ENCODE assay signal across 13 cellular contexts in the genomic region with DNA sequence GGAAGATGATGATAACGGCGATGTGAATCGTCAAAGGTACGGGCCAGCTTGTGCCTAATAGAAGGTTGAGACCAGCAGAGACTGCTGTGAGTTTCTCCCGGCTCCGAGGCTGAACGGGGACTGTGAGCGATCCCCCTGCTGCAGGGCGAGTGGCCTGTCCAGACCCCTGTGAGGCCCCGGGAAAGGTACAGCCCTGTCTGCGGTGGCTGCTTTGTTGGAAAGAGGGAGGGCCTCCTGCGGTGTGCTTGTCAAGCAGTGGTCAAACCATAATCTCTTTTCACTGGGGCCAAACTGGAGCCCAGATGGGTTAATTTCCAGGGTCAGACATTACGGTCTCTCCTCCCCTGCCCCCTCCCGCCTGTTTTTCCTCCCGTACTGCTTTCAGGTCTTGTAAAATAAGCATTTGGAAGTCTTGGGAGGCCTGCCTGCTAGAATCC. TPM values are rescaled to one million over a fixed set of nuclear protein-coding genes. Genes with fewer than 3 reads are reported as not detected.
A peak's percentile ranks its signal among the peaks of the same experiment; 100 is the strongest.
DNase-seq lines count a peak whose midpoint lies in the region; ATAC-seq and TF ChIP-seq lines count a peak whose summit lies in the region.
"Had no signal": no experiment of that assay in that cellular context is flagged by ENCODE, and none has a peak within 500 bp of the region (broad histone marks: within the 10 kb centered on the region; RNA-seq: fewer than 3 reads in every experiment).

No MANE protein-coding gene starts in this region.

- intact Hi-C loops in colonic mucosa (cut with DNase I) (loop anchor here (10.0 kb wide), 1 partner anchor 138 kb away; no protein-coding TSS in a partner anchor), lower lobe of right lung (cut with DNase I) (no loop called here), lower leg skin (cut with DNase I; ENCODE audit: low total_unique reads) (no loop called here), mucosa of descending colon (cut with DNase I, micrococcal nuclease) (loop anchor here in 1 of 2 donors (10.0 kb wide), 1 partner anchor 138 kb away; no protein-coding TSS in a partner anchor)

- TF ChIP-seq POLR2A in lower leg skin (IDR thresholded peaks at IDR 0.05) = no peak

- H3K9me3 Mint-ChIP-seq in type B pancreatic cell = no peaks in the 10 kb centered on the region

- H3K4me3 Mint-ChIP-seq in type B pancreatic cell = no peak overlapping the region
- H3K4me3 Mint-ChIP-seq: T-helper 17 cell had no signal

- H3K27ac Mint-ChIP-seq in type B pancreatic cell = no peak overlapping the region
- H3K27ac Mint-ChIP-seq: T-helper 17 cell had no signal

- H3K4me3 ChIP-seq in colonic mucosa (peak overlapping the region; percentile 17), lower lobe of right lung (peak overlapping the region; percentile 83), lower leg skin (ENCODE audit: low read depth, poor library complexity, severe bottlenecking) (no peak overlapping the region), mucosa of descending colon (no peak overlapping the region)

- H3K27ac ChIP-seq in colonic mucosa (peak overlapping the region; percentile 33), lower lobe of right lung (no peak overlapping the region)
- H3K27ac ChIP-seq: 22Rv1, HL-60 had no signal

- 43 to 61% methylated on average over 15 of the region's 15 CpGs for WGBS in lower leg skin, 2 donors

- H3K4me1 Mint-ChIP-seq in type B pancreatic cell (ENCODE audit: unreplicated experiment) = peaks cover 32% of the 10 kb centered on the region

- peak overlapping the region; percentile 56 to 61 for H3K9ac ChIP-seq in colonic mucosa (ENCODE audit: low read depth in 2 of 2, low read length in 2 of 2)

- H3K27me3 Mint-ChIP-seq in type B pancreatic cell = peaks cover 9% of the 10 kb centered on the region

- H3K4me1 ChIP-seq in colonic mucosa = peaks cover 8% of the 10 kb centered on the region
- H3K4me1 ChIP-seq in lower lobe of right lung = peaks cover 43% of the 10 kb centered on the region
- peaks cover 17% of the 10 kb centered on the region for H3K4me1 ChIP-seq in mucosa of descending colon (ENCODE audit: low read depth)

- TF ChIP-seq CTCF in colonic mucosa (IDR thresholded peaks at IDR 0.05) = no peak
- no peak for TF ChIP-seq CTCF in lower lobe of right lung (IDR thresholded peaks at IDR 0.05)
- no peak for TF ChIP-seq CTCF in type B pancreatic cell (conservative IDR thresholded peaks at IDR 0.05)
- no peak for TF ChIP-seq CTCF in lower leg skin (IDR thresholded peaks at IDR 0.05)
- TF ChIP-seq CTCF in mucosa of descending colon (IDR thresholded peaks at IDR 0.05) = no peak

- H3K36me3 Mint-ChIP-seq in type B pancreatic cell = peaks cover 8% of the 10 kb centered on the region

- DNase-seq in DMS 273 (lab: John Stamatoyannopoulos, UW; ENCODE audit: unreplicated experiment) (peak; percentile 71), DMS 273 treated with DMSO at 0.1 percent for 48 hours (lab: John Stamatoyannopoulos, UW) (no peak), colonic mucosa (no peak), lower lobe of right lung (no peak), type B pancreatic cell (ENCODE audit: extremely low spot score, unreplicated experiment) (peak; percentile 74), NCI-H2227 treated with DMSO at 0.1 percent for 48 hours (lab: John Stamatoyannopoulos, UW) (no peak), lower leg skin (ENCODE audit: low spot score in 2 of 2) (no peak), mucosa of descending colon (no peak)
- DNase-seq: dermis blood vessel endothelial cell, T-helper 17 cell had no signal

- ATAC-seq in lower lobe of right lung (no peak), mucosa of descending colon (no peak)
- ATAC-seq: T-helper 17 cell had no signal

- no peaks in the 10 kb centered on the region for H3K36me3 ChIP-seq in colonic mucosa
- no peaks in the 10 kb centered on the region for H3K36me3 ChIP-seq in lower lobe of right lung
- no peaks in the 10 kb centered on the region for H3K36me3 ChIP-seq in mucosa of descending colon (ENCODE audit: low read depth)

- H3K9me3 ChIP-seq in colonic mucosa (no peaks in the 10 kb centered on the region), lower lobe of right lung (no peaks in the 10 kb centered on the region), mucosa of descending colon (no peaks in the 10 kb centered on the region)

- H3K27me3 ChIP-seq in colonic mucosa = peaks cover 17% of the 10 kb centered on the region
- peaks cover 30% of the 10 kb centered on the region for H3K27me3 ChIP-seq in lower lobe of right lung (ENCODE audit: low read depth)

RNA-seq across cellular contexts. Expression of a gene that starts 3.0 kb away (rescaled TPM):
- 10 to 100 TPM in 1 of 2 donors, 1 to 10 TPM in 1; 2.3 to 13.9 TPM for total RNA-seq in colonic mucosa
- total RNA-seq in lower lobe of right lung = 15.2 TPM
- total RNA-seq in type B pancreatic cell (ENCODE audit: low replicate concordance) = 50.0 and 68.6 TPM in 2 replicates
- total RNA-seq in lower leg skin = 10 to 100 TPM in 3 of 4 donors, 1 to 10 TPM in 1; 9.1 to 38.9 (median 22.1) TPM
- total RNA-seq in mucosa of descending colon = 10 to 100 TPM in 1 of 3 donors, 1 to 10 TPM in 2; 4.8 to 84.3 (median 5.9) TPM

RNA-seq across cellular contexts. Expression of a gene that starts 36.4 kb away (rescaled TPM):
- not detected for total RNA-seq in colonic mucosa
- total RNA-seq in lower lobe of right lung = 2.8 TPM
- total RNA-seq in type B pancreatic cell (ENCODE audit: low replicate concordance) = 0.12 and 1.3 TPM in 2 replicates
- not detected for total RNA-seq in lower leg skin
- total RNA-seq in mucosa of descending colon = under 1 TPM in 2 of 3 donors, not detected in 1; 0.13 to 0.14 TPM
- total RNA-seq: dermis blood vessel endothelial cell, mononuclear cell, T-helper 17 cell had no signal

Comparison
In these comparisons a context has a peak if more than half of its experiments do, and no peak if none do; other contexts are left out.
1. DNase-seq: peak in DMS 273 (single experiment) and type B pancreatic cell (single experiment); none in DMS 273 treated with DMSO at 0.1 percent for 48 hours (single experiment), colonic mucosa (single experiment), lower lobe of right lung (single experiment), NCI-H2227 treated with DMSO at 0.1 percent for 48 hours (single experiment), lower leg skin (0 of 2) and mucosa of descending colon (0 of 3).
2. H3K4me3 ChIP-seq: peak in colonic mucosa (single experiment) and lower lobe of right lung (single experiment); none in lower leg skin (single experiment) and mucosa of descending colon (single experiment).